1 cellular context compared by ENCODE assay signal in genomic region chr14:103546651-103547454, GRCh38.
A peak's percentile ranks its signal among the peaks of the same experiment; 100 is the strongest.
TF ChIP-seq lines count a peak whose summit lies in the region.

No MANE protein-coding gene starts in this region.

TF ChIP-seq in H1, 55 proteins besides CTCF, POLR2A, EP300 and RAD21:
- no peak for TF ChIP-seq KDM5A (IDR thresholded peaks at IDR 0.05; ENCODE audit: low read length)
- TF ChIP-seq MAFK (IDR thresholded peaks at IDR 0.05; ENCODE audit: low read depth, low read length): no peak
- no peak for TF ChIP-seq BCL11A (IDR thresholded peaks at IDR 0.05; ENCODE audit: low read depth in 2 of 2, low read length in 2 of 2)
- no peak for TF ChIP-seq CHD2 (IDR thresholded peaks at IDR 0.05; ENCODE audit: low read length)
- TF ChIP-seq JUND (IDR thresholded peaks at IDR 0.05; ENCODE audit: low read length): no peak
- TF ChIP-seq HDAC2 (IDR thresholded peaks at IDR 0.05; ENCODE audit: borderline replicate concordance in 1 of 2, low read depth in 2 of 2, low read length in 2 of 2): no peak
- TF ChIP-seq SP4 (IDR thresholded peaks at IDR 0.05; ENCODE audit: low read length): no peak
- no peak for TF ChIP-seq ZNF274 (IDR thresholded peaks at IDR 0.05; ENCODE audit: borderline replicate concordance, extremely low read depth, low read length)
- TF ChIP-seq POU5F1 (IDR thresholded peaks at IDR 0.05; ENCODE audit: low read depth, low read length): no peak
- no peak for TF ChIP-seq NRF1 (IDR thresholded peaks at IDR 0.05; ENCODE audit: low read depth, low read length)
- TF ChIP-seq SIN3A (conservative IDR thresholded peaks at IDR 0.05 in 1 of 2, IDR thresholded peaks at IDR 0.05 in 1 of 2; ENCODE audit: low read depth in 1 of 2, low read length in 2 of 2): peak in 1 of 2 experiments; percentile 77; a peak in 2 of 4 replicates
- no peak for TF ChIP-seq SP1 (IDR thresholded peaks at IDR 0.05; ENCODE audit: low read depth, low read length)
- peak; percentile 91 for TF ChIP-seq TCF12 (IDR thresholded peaks at IDR 0.05; ENCODE audit: low read depth, low read length)
- TF ChIP-seq KDM4A (IDR thresholded peaks at IDR 0.05; ENCODE audit: low read depth, low read length, severe bottlenecking): no peak
- TF ChIP-seq PHF8 (conservative IDR thresholded peaks at IDR 0.05; ENCODE audit: low read depth, low read length): no peak
- TF ChIP-seq TEAD4 (IDR thresholded peaks at IDR 0.05; ENCODE audit: low read depth, low read length): no peak
- no peak for TF ChIP-seq EZH2 (IDR thresholded peaks at IDR 0.05; ENCODE audit: low read depth, low read length, severe bottlenecking)
- no peak for TF ChIP-seq TAF7 (optimal IDR thresholded peaks at IDR 0.05; ENCODE audit: borderline replicate concordance, low read depth, low read length)
- peak; percentile 74 for TF ChIP-seq YY1 (IDR thresholded peaks at IDR 0.05; ENCODE audit: low read depth, low read length)
- no peak for TF ChIP-seq RFX5 (IDR thresholded peaks at IDR 0.05; ENCODE audit: borderline replicate concordance, low read depth, low read length)
- no peak for TF ChIP-seq SUZ12 (IDR thresholded peaks at IDR 0.05; ENCODE audit: low read length)
- TF ChIP-seq MAX (IDR thresholded peaks at IDR 0.05): peak; percentile 94
- TF ChIP-seq ASH2L (IDR thresholded peaks at IDR 0.05; ENCODE audit: low read length): no peak
- no peak for TF ChIP-seq CHD1 (IDR thresholded peaks at IDR 0.05; ENCODE audit: low read depth, low read length)
- TF ChIP-seq RBBP5 (IDR thresholded peaks at IDR 0.05; ENCODE audit: borderline replicate concordance, low read depth, low read length): no peak
- no peak for TF ChIP-seq CBX8 (IDR thresholded peaks at IDR 0.05; ENCODE audit: borderline replicate concordance, low read depth, low read length)
- no peak for TF ChIP-seq KDM1A (IDR thresholded peaks at IDR 0.05; ENCODE audit: borderline replicate concordance, low read length)
- TF ChIP-seq CREB1 (IDR thresholded peaks at IDR 0.05): 0 out of 2 replicates have a peak, but pooled peaks have one; percentile 59
- no peak for TF ChIP-seq CBX5 (IDR thresholded peaks at IDR 0.05; ENCODE audit: low read depth, low read length)
- no peak for TF ChIP-seq BACH1 (IDR thresholded peaks at IDR 0.05; ENCODE audit: low read length)
- TF ChIP-seq TBP (IDR thresholded peaks at IDR 0.05; ENCODE audit: low read depth, low read length): no peak
- no peak for TF ChIP-seq FOSL1 (IDR thresholded peaks at IDR 0.05; ENCODE audit: insufficient read depth, low read depth, low read length)
- peak; percentile 36 for TF ChIP-seq CTBP2 (IDR thresholded peaks at IDR 0.05; ENCODE audit: borderline replicate concordance, insufficient read depth, insufficient read length, low read length)
- no peak for TF ChIP-seq SP2 (IDR thresholded peaks at IDR 0.05; ENCODE audit: low read length)
- peak; percentile 65; the same call in 1 of the 2 replicates for TF ChIP-seq GABPA (IDR thresholded peaks at IDR 0.05; ENCODE audit: borderline replicate concordance, insufficient read depth, low read length)
- peak; percentile 62 for TF ChIP-seq E2F6 (IDR thresholded peaks at IDR 0.05)
- TF ChIP-seq HDAC6 (IDR thresholded peaks at IDR 0.05; ENCODE audit: low read depth, low read length): no peak
- no peak for TF ChIP-seq USF2 (IDR thresholded peaks at IDR 0.05; ENCODE audit: low read length)
- no peak for TF ChIP-seq TAF1 (IDR thresholded peaks at IDR 0.05; ENCODE audit: low read depth, low read length)
TF ChIP-seq in H1: peak in this region for 8.
